In genomic region chrX:8960809-8961413, GRCh38 we compare ENCODE assay signal across 19 cellular contexts.
DNase-seq lines count a peak whose midpoint lies in the region; ATAC-seq and TF ChIP-seq lines count a peak whose summit lies in the region.
"Had no signal": no experiment of that assay in that cellular context is flagged by ENCODE, and none has a peak within 500 bp of the region (broad histone marks: within the 10 kb centered on the region; RNA-seq: fewer than 3 reads in every experiment).

No MANE protein-coding gene starts in this region.

- intact Hi-C loops in activated CD4-positive, alpha-beta T cell treated with anti-CD3 and anti-CD28 coated beads, Interleukin-2, amount 10 ng/mL, durations not matched to agents 24 days and 14 days (cut with micrococcal nuclease): no loop called here

- peaks cover 10% of the 10 kb centered on the region for H3K27me3 Mint-ChIP-seq in activated CD4-positive, alpha-beta T cell treated with anti-CD3 and anti-CD28 coated beads, Interleukin-2, amount 10 ng/mL, durations not matched to agents 24 days and 14 days

- peak; percentile 44 for ATAC-seq in HG02870 (IDR thresholded peaks at IDR 0.05; ENCODE audit: unreplicated experiment)
- no peak for ATAC-seq in HG02840 (IDR thresholded peaks at IDR 0.05; ENCODE audit: low FRiP score, unreplicated experiment)
- ATAC-seq: HCT116, heart right ventricle had no signal

- no peak overlapping the region for H3K4me3 ChIP-seq in foreskin fibroblast (ENCODE audit: low read depth in 1 of 2, low read length in 2 of 2)
- H3K4me3 ChIP-seq: heart right ventricle, SJCRH30 had no signal

- no peaks in the 10 kb centered on the region for H3K36me3 Mint-ChIP-seq in activated CD4-positive, alpha-beta T cell treated with anti-CD3 and anti-CD28 coated beads, Interleukin-2, amount 10 ng/mL, durations not matched to agents 24 days and 14 days (ENCODE audit: low read depth)

- no peak overlapping the region for H3K27ac Mint-ChIP-seq in activated CD4-positive, alpha-beta T cell treated with anti-CD3 and anti-CD28 coated beads, Interleukin-2, amount 10 ng/mL, durations not matched to agents 24 days and 14 days
- H3K27ac Mint-ChIP-seq: activated naive CD4-positive, alpha-beta T cell treated with anti-CD3 and anti-CD28 coated beads for 36 hours; dendritic cell treated with granulocyte-macrophage colony-stimulating factor and Interleukin-4, amounts not matched to agents 40 ng/mL and 50 ng/mL, for 4 days; T-helper 2 cell treated with Interferon-gamma antibody and Interleukin-4, amounts not matched to agents 5 μg/mL and 100 μg/mL, for 36 hours had no signal

- no peaks in the 10 kb centered on the region for H3K4me1 Mint-ChIP-seq in activated CD4-positive, alpha-beta T cell treated with anti-CD3 and anti-CD28 coated beads, Interleukin-2, amount 10 ng/mL, durations not matched to agents 24 days and 14 days

- DNase-seq in AG20443 (ENCODE audit: low spot score): peak; percentile 42
- DNase-seq in OCI-M1 (lab: John Stamatoyannopoulos, UW): peak; percentile 11
- DNase-seq in foreskin fibroblast: peak; percentile 12 to 56
- DNase-seq in DMS79 treated with DMSO at 0.1 percent for 48 hours (lab: John Stamatoyannopoulos, UW): no peak
- no peak for DNase-seq in stimulated activated naive CD4-positive, alpha-beta T cell treated with Interleukin-2 at 50 U/mL for 16 hours (lab: John Stamatoyannopoulos, UW)
- no peak for DNase-seq in activated CD4-positive, alpha-beta T cell treated with anti-CD3 and anti-CD28 coated beads, Interleukin-2, amount 10 ng/mL, durations not matched to agents 24 days and 14 days
- DNase-seq: activated naive CD4-positive, alpha-beta T cell treated with anti-CD3 and anti-CD28 coated beads for 36 hours; erythroblast; GF-D8; heart right ventricle; NCI-H146; NCI-H446; SJCRH30 had no signal

- H3K9me3 Mint-ChIP-seq in activated CD4-positive, alpha-beta T cell treated with anti-CD3 and anti-CD28 coated beads, Interleukin-2, amount 10 ng/mL, durations not matched to agents 24 days and 14 days: no peaks in the 10 kb centered on the region
- H3K9me3 Mint-ChIP-seq: dendritic cell treated with granulocyte-macrophage colony-stimulating factor and Interleukin-4, amounts not matched to agents 40 ng/mL and 50 ng/mL, for 4 days; T-helper 2 cell treated with Interferon-gamma antibody and Interleukin-4, amounts not matched to agents 5 μg/mL and 100 μg/mL, for 36 hours had no signal

- no peak for TF ChIP-seq CTCF in foreskin fibroblast (IDR thresholded peaks at IDR 0.05; ENCODE audit: low read depth, low read length)

- H3K4me3 Mint-ChIP-seq in activated CD4-positive, alpha-beta T cell treated with anti-CD3 and anti-CD28 coated beads, Interleukin-2, amount 10 ng/mL, durations not matched to agents 24 days and 14 days: no peak overlapping the region
- H3K4me3 Mint-ChIP-seq: activated naive CD4-positive, alpha-beta T cell treated with anti-CD3 and anti-CD28 coated beads for 36 hours; brain; dendritic cell treated with granulocyte-macrophage colony-stimulating factor and Interleukin-4, amounts not matched to agents 40 ng/mL and 50 ng/mL, for 4 days; T-helper 2 cell treated with Interferon-gamma antibody and Interleukin-4, amounts not matched to agents 5 μg/mL and 100 μg/mL, for 36 hours had no signal

Comparison
In these comparisons a context has a peak if more than half of its experiments do, and no peak if none do; other contexts are left out.
1. DNase-seq: peak in AG20443 (single experiment), OCI-M1 (single experiment) and foreskin fibroblast (2 of 2); none in DMS79 treated with DMSO at 0.1 percent for 48 hours (single experiment), stimulated activated naive CD4-positive, alpha-beta T cell treated with Interleukin-2 at 50 U/mL for 16 hours (single experiment) and activated CD4-positive, alpha-beta T cell treated with anti-CD3 and anti-CD28 coated beads, Interleukin-2, amount 10 ng/mL, durations not matched to agents 24 days and 14 days (single experiment).